ENCODE assay signal across 1 cellular context in the genomic region with DNA sequence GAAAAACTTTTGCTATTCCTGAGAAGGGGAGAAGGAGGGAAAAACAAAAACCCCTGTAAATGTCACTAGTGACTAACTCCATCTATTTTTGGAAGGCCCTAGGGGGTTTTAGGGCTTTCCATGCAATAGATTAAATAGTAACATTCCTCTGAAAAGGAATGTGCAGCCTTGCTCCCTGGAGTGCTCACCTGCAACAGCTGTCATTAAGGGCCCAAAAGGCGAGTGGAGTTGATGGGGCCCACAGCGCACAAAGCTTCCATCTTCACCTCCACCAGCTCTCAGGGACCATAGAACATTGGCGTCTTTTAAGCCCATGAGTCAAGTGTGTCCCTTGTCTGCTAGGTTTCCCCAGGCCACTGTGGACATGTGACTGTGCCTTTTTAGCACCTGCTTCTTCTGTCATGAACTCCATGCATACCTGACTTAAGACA.
TF ChIP-seq lines count a peak whose summit lies in the region.

No MANE protein-coding gene starts in this region.

TF ChIP-seq in K562, 482 proteins besides CTCF, POLR2A, EP300 and RAD21:
- no peak for TF ChIP-seq POLR3A (IDR thresholded peaks at IDR 0.05; ENCODE audit: borderline replicate concordance, extremely low read depth, insufficient read depth, insufficient read length)
- no peak for TF ChIP-seq ELF4 (CRISPR knock-in tag; IDR thresholded peaks at IDR 0.05)
- peak; percentile 73; the same call in 1 of the 2 replicates for TF ChIP-seq DMBX1 (CRISPR knock-in tag; IDR thresholded peaks at IDR 0.05; ENCODE audit: borderline replicate concordance)
- TF ChIP-seq ETV6 (IDR thresholded peaks at IDR 0.05; ENCODE audit: borderline replicate concordance in 1 of 2, low read depth in 2 of 2, low read length in 1 of 2): no peak
- no peak for TF ChIP-seq ETV6 (CRISPR knock-in tag; IDR thresholded peaks at IDR 0.05; ENCODE audit: borderline replicate concordance)
- no peak for TF ChIP-seq ZNF766 (CRISPR knock-in tag; conservative IDR thresholded peaks at IDR 0.05)
- TF ChIP-seq, protein P1, sequence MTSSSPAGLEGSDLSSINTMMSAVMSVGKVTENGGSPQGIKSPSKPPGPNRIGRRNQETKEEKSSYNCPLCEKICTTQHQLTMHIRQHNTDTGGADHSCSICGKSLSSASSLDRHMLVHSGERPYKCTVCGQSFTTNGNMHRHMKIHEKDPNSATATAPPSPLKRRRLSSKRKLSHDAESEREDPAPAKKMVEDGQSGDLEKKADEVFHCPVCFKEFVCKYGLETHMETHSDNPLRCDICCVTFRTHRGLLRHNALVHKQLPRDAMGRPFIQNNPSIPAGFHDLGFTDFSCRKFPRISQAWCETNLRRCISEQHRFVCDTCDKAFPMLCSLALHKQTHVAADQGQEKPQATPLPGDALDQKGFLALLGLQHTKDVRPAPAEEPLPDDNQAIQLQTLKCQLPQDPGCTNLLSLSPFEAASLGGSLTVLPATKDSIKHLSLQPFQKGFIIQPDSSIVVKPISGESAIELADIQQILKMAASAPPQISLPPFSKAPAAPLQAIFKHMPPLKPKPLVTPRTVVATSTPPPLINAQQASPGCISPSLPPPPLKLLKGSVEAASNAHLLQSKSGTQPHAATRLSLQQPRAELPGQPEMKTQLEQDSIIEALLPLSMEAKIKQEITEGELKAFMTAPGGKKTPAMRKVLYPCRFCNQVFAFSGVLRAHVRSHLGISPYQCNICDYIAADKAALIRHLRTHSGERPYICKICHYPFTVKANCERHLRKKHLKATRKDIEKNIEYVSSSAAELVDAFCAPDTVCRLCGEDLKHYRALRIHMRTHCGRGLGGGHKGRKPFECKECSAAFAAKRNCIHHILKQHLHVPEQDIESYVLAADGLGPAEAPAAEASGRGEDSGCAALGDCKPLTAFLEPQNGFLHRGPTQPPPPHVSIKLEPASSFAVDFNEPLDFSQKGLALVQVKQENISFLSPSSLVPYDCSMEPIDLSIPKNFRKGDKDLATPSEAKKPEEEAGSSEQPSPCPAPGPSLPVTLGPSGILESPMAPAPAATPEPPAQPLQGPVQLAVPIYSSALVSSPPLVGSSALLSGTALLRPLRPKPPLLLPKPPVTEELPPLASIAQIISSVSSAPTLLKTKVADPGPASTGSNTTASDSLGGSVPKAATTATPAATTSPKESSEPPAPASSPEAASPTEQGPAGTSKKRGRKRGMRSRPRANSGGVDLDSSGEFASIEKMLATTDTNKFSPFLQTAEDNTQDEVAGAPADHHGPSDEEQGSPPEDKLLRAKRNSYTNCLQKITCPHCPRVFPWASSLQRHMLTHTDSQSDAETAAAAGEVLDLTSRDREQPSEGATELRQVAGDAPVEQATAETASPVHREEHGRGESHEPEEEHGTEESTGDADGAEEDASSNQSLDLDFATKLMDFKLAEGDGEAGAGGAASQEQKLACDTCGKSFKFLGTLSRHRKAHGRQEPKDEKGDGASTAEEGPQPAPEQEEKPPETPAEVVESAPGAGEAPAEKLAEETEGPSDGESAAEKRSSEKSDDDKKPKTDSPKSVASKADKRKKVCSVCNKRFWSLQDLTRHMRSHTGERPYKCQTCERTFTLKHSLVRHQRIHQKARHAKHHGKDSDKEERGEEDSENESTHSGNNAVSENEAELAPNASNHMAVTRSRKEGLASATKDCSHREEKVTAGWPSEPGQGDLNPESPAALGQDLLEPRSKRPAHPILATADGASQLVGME (CRISPR knock-in tag; IDR thresholded peaks at IDR 0.05): 0 out of 2 replicates have a peak, but pooled peaks have one; percentile 58
- peak; percentile 73 for TF ChIP-seq WHSC1 (IDR thresholded peaks at IDR 0.05; ENCODE audit: low read length)
- TF ChIP-seq ZNF507 (tag; conservative IDR thresholded peaks at IDR 0.05): no peak
- no peak for TF ChIP-seq ZNF696 (CRISPR knock-in tag; conservative IDR thresholded peaks at IDR 0.05)
- no peak for TF ChIP-seq ILK (tag; IDR thresholded peaks at IDR 0.05; ENCODE audit: borderline replicate concordance, low read depth)
- no peak for TF ChIP-seq EGR1 (conservative IDR thresholded peaks at IDR 0.05)
TF ChIP-seq in K562: peak in this region for 3.
